ENCODE assay signal across 20 cellular contexts in the genomic region with DNA sequence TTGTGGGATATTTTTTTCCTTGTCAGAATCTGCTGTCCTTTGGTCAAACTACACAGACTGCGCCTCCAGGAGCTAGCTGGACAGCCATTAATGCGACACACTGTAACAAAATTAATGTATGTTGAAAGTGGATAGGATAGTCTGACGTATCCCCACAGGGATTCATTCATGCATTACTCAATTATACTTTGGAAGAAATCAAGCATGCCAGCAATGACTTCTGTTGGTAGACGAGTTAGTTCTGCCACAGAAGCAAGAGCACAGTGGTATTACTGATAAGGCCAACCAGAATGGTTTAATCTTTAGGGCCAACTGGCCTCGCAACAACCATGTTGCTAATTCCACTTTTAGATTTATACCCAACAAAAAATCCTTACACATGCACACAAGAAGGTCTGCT.
"Had no signal": no experiment of that assay in that cellular context is flagged by ENCODE, and none has a peak within 500 bp of the region (broad histone marks: within the 10 kb centered on the region; RNA-seq: fewer than 3 reads in every experiment).

No MANE protein-coding gene starts in this region.

- H3K4me3 ChIP-seq: adrenal gland, cardiac muscle cell, dorsolateral prefrontal cortex, gastroesophageal sphincter, right atrium auricular region, skin epidermis, transverse colon had no signal

- DNase-seq: activated CD4-positive, alpha-beta T cell treated with anti-CD3 and anti-CD28 coated beads, Interleukin-2, amount 50 U/mL, for 48 hours; activated effector memory CD4-positive, alpha-beta T cell treated with anti-CD3 and anti-CD28 coated beads, Interleukin-2, amount 50 U/mL, for 16 hours; activated T-cell treated with anti-CD3 and anti-CD28 coated beads, Interleukin-2, amount 50 U/mL, for 1 hour; adrenal gland; dorsolateral prefrontal cortex; endodermal cell; islet precursor cell; mesendoderm; nucleus accumbens; stimulated activated CD4-positive, alpha-beta T cell treated with anti-CD3 and anti-CD28 coated beads, Interleukin-15, amount 100 ng/mL, for 24 hours; stimulated activated CD4-positive, alpha-beta T cell treated with anti-CD3 and anti-CD28 coated beads, Interleukin-4, amount 100 ng/mL, for 1 hour; stimulated activated naive CD4-positive, alpha-beta T cell; substantia nigra; transverse colon had no signal

- ATAC-seq: gastroesophageal sphincter; natural killer cell treated with Interleukin-12 subunit alpha and Interleukin-12 subunit beta and Interleukin-15 and Interleukin-18, amount 100 ng/mL, for 72 hours had no signal

- H3K9me3 ChIP-seq: adrenal gland, gastroesophageal sphincter, right atrium auricular region, transverse colon had no signal

- H3K27me3 ChIP-seq: adrenal gland, cardiac muscle cell, dorsolateral prefrontal cortex, gastroesophageal sphincter, right atrium auricular region, transverse colon had no signal

- H3K27ac ChIP-seq: adrenal gland, cardiac muscle cell, gastroesophageal sphincter, right atrium auricular region, skin epidermis, transverse colon, VCaP had no signal
